ENCODE assay signal across 32 cellular contexts in the genomic region with DNA sequence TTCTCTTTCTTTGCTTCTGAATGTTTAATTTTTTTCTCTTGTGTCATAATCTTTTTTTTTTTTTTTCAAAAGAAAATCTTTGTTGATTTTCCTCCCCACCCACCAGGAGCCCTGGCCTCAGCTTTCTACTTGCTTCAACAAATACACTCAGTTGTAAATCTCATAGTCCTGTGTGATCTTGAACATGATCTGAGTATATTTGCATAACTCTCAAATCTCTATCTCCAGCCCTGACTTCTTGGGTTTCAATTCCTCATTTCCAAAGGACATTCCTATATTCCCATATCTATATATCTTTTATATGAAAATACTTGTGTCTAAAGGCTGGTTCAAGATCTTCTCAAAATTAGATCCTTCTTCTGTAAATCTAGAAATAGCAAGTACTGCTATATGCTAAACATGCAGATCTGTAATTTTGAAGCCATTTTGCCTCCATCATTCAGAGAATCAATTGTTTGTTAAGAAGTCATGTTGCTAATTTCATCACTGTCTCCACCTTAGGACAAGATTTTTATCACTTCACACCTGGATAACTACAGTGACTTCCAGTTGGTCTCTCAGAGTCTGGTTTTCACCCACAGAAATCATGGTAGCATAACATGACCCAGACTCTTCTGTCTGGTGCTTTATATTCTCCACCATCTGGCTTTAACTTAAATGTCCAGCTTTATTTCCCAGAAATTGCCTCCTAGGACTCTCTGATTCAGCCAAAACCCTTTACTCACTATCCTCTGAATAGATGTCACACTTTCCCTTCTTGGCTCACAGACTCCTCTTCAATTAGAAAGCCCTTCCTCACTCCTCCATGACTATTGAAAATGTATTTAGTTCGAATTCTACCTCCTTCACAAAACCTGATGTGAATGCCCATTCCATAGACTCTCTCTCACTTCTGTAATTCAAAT.
DNase-seq lines count a peak whose midpoint lies in the region; ATAC-seq and TF ChIP-seq lines count a peak whose summit lies in the region.
"Had no signal": no experiment of that assay in that cellular context is flagged by ENCODE, and none has a peak within 500 bp of the region (broad histone marks: within the 10 kb centered on the region; RNA-seq: fewer than 3 reads in every experiment).

No MANE protein-coding gene starts in this region.

- POLR2A ChIA-PET in WTC11 (lab: Charles Lee), result interaction anchor here (0.7 kb wide), 1 partner anchor 248 kb away, joined by 3 read pairs; no protein-coding TSS in a partner anchor

- H3F3A ChIP-seq in smooth muscle cell (ENCODE audit: low read depth), result peaks cover 34% of the 10 kb centered on the region

- H3K9me3 ChIP-seq in SK-N-MC (ENCODE audit: low read depth, low read length) (no peaks in the 10 kb centered on the region), smooth muscle cell (replicated peaks; ENCODE audit: low read depth) (no peaks in the 10 kb centered on the region)
- H3K9me3 ChIP-seq: BE2C, mucosa of descending colon, transverse colon had no signal

- H3K4me3 Mint-ChIP-seq in WTC11, result no peak overlapping the region
- H3K4me3 Mint-ChIP-seq: activated CD4-positive, alpha-beta memory T cell treated with anti-CD3 and anti-CD28 coated beads for 36 hours; activated naive CD8-positive, alpha-beta T cell; H9; neural progenitor cell; stimulated activated naive CD8-positive, alpha-beta T cell treated with anti-CD3 and anti-CD28 coated beads, Interleukin-15, amount 100 ng/mL, for 72 hours had no signal

- H3K27ac ChIP-seq in SK-N-MC, result peak overlapping the region; percentile 4; the same call in 1 of the 2 replicates
- peak overlapping the region; percentile 10 for H3K27ac ChIP-seq in smooth muscle cell (ENCODE audit: low read depth)
- H3K27ac ChIP-seq: cardiac muscle cell, neural progenitor cell, transverse colon had no signal

- DNase-seq in CD1c-positive myeloid dendritic cell (ENCODE audit: extremely low spot score) (peak; percentile 31), SK-N-MC (ENCODE audit: low read depth, low spot score) (no peak), fibroblast of gingiva (ENCODE audit: low read depth) (peak; percentile 36), smooth muscle cell (lab: John Stamatoyannopoulos, UW; ENCODE audit: unreplicated experiment) (no peak), HCEC 1CT (no peak), DMS114 treated with DMSO at 0.1 percent for 48 hours (lab: John Stamatoyannopoulos, UW; ENCODE audit: unreplicated experiment) (no peak), T1000 (lab: John Stamatoyannopoulos, UW) (no peak), WTC11 (ENCODE audit: low spot score) (no peak)
- DNase-seq: activated CD4-positive, alpha-beta memory T cell treated with anti-CD3 and anti-CD28 coated beads for 36 hours; activated CD4-positive, CD25-positive, alpha-beta regulatory T cell; activated CD8-positive, alpha-beta memory T cell treated with anti-CD3 and anti-CD28 coated beads, Interleukin-2, amount 50 U/mL, for 4 hours; aorta; BE2C; dermis blood vessel endothelial cell; GDM1; H9; kidney; mucosa of descending colon; NCI-H1092 treated with DMSO at 0.1 percent for 48 hours; NCI-H1930; NCI-H748 treated with DMSO at 0.1 percent for 48 hours; posterior cingulate gyrus; SIG-M5; stimulated activated naive CD8-positive, alpha-beta T cell treated with anti-CD3 and anti-CD28 coated beads, Interleukin-15, amount 100 ng/mL, for 72 hours; transverse colon had no signal

- no peak for ATAC-seq in WTC11
- ATAC-seq: mucosa of descending colon; sciatic nerve; stimulated activated naive CD8-positive, alpha-beta T cell treated with anti-CD3 and anti-CD28 coated beads, Interleukin-15, amount 100 ng/mL, for 72 hours had no signal

- no peak overlapping the region for H3K4me2 ChIP-seq in smooth muscle cell
- H3K4me2 ChIP-seq: neural progenitor cell had no signal

- H3K36me3 ChIP-seq in SK-N-MC (ENCODE audit: insufficient read depth, low read length) (peaks cover 95% of the 10 kb centered on the region), smooth muscle cell (ENCODE audit: low read depth) (peaks cover 5% of the 10 kb centered on the region)
- H3K36me3 ChIP-seq: BE2C, cardiac muscle cell, transverse colon had no signal

- H3K9ac ChIP-seq in SK-N-MC (ENCODE audit: insufficient read length) (no peak overlapping the region), smooth muscle cell (ENCODE audit: low read depth) (no peak overlapping the region)
- H3K9ac ChIP-seq: neural progenitor cell had no signal

- TF ChIP-seq CTCF in smooth muscle cell (IDR thresholded peaks at IDR 0.05; ENCODE audit: borderline replicate concordance, insufficient read depth, poor library complexity, severe bottlenecking) (no peak), WTC11 (IDR thresholded peaks at IDR 0.05) (no peak)

- no peak overlapping the region for H2AFZ ChIP-seq in smooth muscle cell (ENCODE audit: low read depth)
- H2AFZ ChIP-seq: neural progenitor cell had no signal

- H3K36me3 Mint-ChIP-seq in WTC11, result no peaks in the 10 kb centered on the region
- H3K36me3 Mint-ChIP-seq: activated naive CD8-positive, alpha-beta T cell had no signal

- 96% methylated on average over 1 of the region's 1 CpG for WGBS in smooth muscle cell (ENCODE audit: low lambda C conversion rate)

- peaks cover 8% of the 10 kb centered on the region for H3K4me1 Mint-ChIP-seq in WTC11
- H3K4me1 Mint-ChIP-seq: neural progenitor cell had no signal

- peaks cover 15% of the 10 kb centered on the region for H4K20me1 ChIP-seq in smooth muscle cell (ENCODE audit: low read depth)

- H3K4me1 ChIP-seq in smooth muscle cell (ENCODE audit: low read depth), result peaks cover 24% of the 10 kb centered on the region
- H3K4me1 ChIP-seq: BE2C, transverse colon had no signal

- H3K79me2 ChIP-seq in smooth muscle cell (ENCODE audit: low read depth), result peaks cover 96% of the 10 kb centered on the region

- no peaks in the 10 kb centered on the region for H3K27me3 ChIP-seq in smooth muscle cell (ENCODE audit: low read depth)
- H3K27me3 ChIP-seq: BE2C, cardiac muscle cell, neural progenitor cell, transverse colon had no signal

- no peaks in the 10 kb centered on the region for H3K27me3 Mint-ChIP-seq in WTC11 (ENCODE audit: low read depth)
- H3K27me3 Mint-ChIP-seq: activated naive CD8-positive, alpha-beta T cell; IgD-negative memory B cell; stimulated activated naive CD8-positive, alpha-beta T cell treated with anti-CD3 and anti-CD28 coated beads, Interleukin-15, amount 100 ng/mL, for 72 hours had no signal

- CTCF ChIA-PET in WTC11 (lab: Charles Lee), result no interaction called here

- H3K4me3 ChIP-seq in SK-N-MC, result no peak overlapping the region
- no peak overlapping the region for H3K4me3 ChIP-seq in smooth muscle cell
- H3K4me3 ChIP-seq: cardiac muscle cell, lung, mucosa of descending colon, neural progenitor cell, transverse colon had no signal

- no peak overlapping the region for H3K27ac Mint-ChIP-seq in WTC11
- H3K27ac Mint-ChIP-seq: activated CD4-positive, alpha-beta memory T cell treated with anti-CD3 and anti-CD28 coated beads for 36 hours; activated naive CD8-positive, alpha-beta T cell; activated T-helper 2 cell treated with anti-CD3 and anti-CD28 coated beads, Interferon-gamma antibody, Interleukin-2, Interleukin-4, amounts not matched to agents 10 μg/mL and 5 μg/mL and 100 μg/mL, durations not matched to agents 14 hours and 24 hours and 36 hours; H9; neural progenitor cell; stimulated activated naive CD8-positive, alpha-beta T cell treated with anti-CD3 and anti-CD28 coated beads, Interleukin-15, amount 100 ng/mL, for 72 hours had no signal

- H3K9me3 Mint-ChIP-seq in WTC11, result peaks cover 5% of the 10 kb centered on the region
- H3K9me3 Mint-ChIP-seq: activated CD4-positive, alpha-beta memory T cell treated with anti-CD3 and anti-CD28 coated beads for 36 hours; H9; neural progenitor cell had no signal

TF ChIP-seq in WTC11, 78 proteins besides CTCF, POLR2A, EP300 and RAD21 (continues in another document):
- TF ChIP-seq TEAD1 (CRISPR knock-in tag; IDR thresholded peaks at IDR 0.05) (no peak), PRDM15 (CRISPR knock-in tag; IDR thresholded peaks at IDR 0.05) (no peak)
- TF ChIP-seq, protein P1, sequence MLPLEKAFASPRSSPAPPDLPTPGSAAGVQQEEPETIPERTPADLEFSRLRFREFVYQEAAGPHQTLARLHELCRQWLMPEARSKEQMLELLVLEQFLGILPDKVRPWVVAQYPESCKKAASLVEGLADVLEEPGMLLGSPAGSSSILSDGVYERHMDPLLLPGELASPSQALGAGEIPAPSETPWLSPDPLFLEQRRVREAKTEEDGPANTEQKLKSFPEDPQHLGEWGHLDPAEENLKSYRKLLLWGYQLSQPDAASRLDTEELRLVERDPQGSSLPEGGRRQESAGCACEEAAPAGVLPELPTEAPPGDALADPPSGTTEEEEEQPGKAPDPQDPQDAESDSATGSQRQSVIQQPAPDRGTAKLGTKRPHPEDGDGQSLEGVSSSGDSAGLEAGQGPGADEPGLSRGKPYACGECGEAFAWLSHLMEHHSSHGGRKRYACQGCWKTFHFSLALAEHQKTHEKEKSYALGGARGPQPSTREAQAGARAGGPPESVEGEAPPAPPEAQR (CRISPR knock-in tag; IDR thresholded peaks at IDR 0.05), result no peak

Comparison
In these comparisons a context has a peak if more than half of its experiments do, and no peak if none do; other contexts are left out.
1. DNase-seq: peak in CD1c-positive myeloid dendritic cell (single experiment) and fibroblast of gingiva (single experiment); none in SK-N-MC (single experiment), smooth muscle cell (single experiment), HCEC 1CT (single experiment), DMS114 treated with DMSO at 0.1 percent for 48 hours (single experiment), T1000 (single experiment) and WTC11 (single experiment).